In the genomic region with DNA sequence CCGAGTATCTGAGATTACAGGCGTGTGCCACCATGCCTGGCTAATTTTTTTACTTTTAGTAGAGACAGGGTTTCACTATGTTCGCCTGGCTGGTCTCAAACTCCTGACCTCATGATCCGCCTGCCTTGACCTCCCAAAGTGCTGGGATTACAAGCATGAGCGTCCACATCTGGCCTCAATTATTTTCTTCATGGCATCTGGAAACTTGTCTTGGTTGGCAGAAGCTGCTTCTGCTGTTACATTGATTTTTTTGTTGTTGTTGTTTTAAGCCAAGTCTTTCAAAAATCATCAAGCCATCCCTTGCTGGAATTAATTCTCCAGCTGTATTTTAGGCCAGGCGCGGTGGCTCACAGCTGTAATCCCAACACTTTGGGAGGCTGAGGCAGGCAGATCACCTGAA, we compare ENCODE assay signal across 1 cellular context. TPM values are rescaled to one million over a fixed set of nuclear protein-coding genes. Genes with fewer than 3 reads are reported as not detected.
"Had no signal": no experiment of that assay in that cellular context is flagged by ENCODE, and none has a peak within 500 bp of the region (broad histone marks: within the 10 kb centered on the region; RNA-seq: fewer than 3 reads in every experiment).

No MANE protein-coding gene starts in this region.

RNA-seq across cellular contexts. Expression of gene MRPL48, which starts 54.7 kb away (rescaled TPM):
- total RNA-seq: ascending aorta had no signal
